ENCODE assay signal across 1 cellular context in the genomic region with DNA sequence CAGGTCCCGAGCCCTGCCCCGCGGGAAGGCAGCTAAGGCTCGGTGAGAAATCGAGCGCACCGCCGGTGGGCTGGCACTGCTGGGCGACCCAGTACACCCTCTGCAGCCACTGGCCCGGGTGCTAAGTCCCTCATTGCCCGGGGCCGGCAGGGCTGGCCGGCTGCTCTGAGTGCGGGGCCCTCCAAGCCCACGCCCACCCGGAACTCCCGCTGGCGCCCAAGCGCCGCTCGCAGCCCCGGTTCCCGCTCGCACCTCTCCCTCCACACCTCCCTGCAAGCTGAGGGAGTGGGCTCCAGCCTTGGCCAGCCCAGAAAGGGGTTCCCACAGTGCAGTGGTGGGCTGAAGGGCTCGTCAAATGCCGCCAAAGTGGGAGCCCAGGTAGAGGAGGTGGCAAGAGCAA.
TF ChIP-seq lines count a peak whose summit lies in the region.

No MANE protein-coding gene starts in this region.

TF ChIP-seq in HepG2, 621 proteins besides CTCF, POLR2A, EP300 and RAD21:
- TF ChIP-seq, protein P1, sequence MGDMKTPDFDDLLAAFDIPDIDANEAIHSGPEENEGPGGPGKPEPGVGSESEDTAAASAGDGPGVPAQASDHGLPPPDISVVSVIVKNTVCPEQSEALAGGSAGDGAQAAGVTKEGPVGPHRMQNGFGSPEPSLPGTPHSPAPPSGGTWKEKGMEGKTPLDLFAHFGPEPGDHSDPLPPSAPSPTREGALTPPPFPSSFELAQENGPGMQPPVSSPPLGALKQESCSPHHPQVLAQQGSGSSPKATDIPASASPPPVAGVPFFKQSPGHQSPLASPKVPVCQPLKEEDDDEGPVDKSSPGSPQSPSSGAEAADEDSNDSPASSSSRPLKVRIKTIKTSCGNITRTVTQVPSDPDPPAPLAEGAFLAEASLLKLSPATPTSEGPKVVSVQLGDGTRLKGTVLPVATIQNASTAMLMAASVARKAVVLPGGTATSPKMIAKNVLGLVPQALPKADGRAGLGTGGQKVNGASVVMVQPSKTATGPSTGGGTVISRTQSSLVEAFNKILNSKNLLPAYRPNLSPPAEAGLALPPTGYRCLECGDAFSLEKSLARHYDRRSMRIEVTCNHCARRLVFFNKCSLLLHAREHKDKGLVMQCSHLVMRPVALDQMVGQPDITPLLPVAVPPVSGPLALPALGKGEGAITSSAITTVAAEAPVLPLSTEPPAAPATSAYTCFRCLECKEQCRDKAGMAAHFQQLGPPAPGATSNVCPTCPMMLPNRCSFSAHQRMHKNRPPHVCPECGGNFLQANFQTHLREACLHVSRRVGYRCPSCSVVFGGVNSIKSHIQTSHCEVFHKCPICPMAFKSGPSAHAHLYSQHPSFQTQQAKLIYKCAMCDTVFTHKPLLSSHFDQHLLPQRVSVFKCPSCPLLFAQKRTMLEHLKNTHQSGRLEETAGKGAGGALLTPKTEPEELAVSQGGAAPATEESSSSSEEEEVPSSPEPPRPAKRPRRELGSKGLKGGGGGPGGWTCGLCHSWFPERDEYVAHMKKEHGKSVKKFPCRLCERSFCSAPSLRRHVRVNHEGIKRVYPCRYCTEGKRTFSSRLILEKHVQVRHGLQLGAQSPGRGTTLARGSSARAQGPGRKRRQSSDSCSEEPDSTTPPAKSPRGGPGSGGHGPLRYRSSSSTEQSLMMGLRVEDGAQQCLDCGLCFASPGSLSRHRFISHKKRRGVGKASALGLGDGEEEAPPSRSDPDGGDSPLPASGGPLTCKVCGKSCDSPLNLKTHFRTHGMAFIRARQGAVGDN (CRISPR knock-in tag; IDR thresholded peaks at IDR 0.05) = peak; percentile 29; the same call in 1 of the 2 replicates
